In the genomic region with DNA sequence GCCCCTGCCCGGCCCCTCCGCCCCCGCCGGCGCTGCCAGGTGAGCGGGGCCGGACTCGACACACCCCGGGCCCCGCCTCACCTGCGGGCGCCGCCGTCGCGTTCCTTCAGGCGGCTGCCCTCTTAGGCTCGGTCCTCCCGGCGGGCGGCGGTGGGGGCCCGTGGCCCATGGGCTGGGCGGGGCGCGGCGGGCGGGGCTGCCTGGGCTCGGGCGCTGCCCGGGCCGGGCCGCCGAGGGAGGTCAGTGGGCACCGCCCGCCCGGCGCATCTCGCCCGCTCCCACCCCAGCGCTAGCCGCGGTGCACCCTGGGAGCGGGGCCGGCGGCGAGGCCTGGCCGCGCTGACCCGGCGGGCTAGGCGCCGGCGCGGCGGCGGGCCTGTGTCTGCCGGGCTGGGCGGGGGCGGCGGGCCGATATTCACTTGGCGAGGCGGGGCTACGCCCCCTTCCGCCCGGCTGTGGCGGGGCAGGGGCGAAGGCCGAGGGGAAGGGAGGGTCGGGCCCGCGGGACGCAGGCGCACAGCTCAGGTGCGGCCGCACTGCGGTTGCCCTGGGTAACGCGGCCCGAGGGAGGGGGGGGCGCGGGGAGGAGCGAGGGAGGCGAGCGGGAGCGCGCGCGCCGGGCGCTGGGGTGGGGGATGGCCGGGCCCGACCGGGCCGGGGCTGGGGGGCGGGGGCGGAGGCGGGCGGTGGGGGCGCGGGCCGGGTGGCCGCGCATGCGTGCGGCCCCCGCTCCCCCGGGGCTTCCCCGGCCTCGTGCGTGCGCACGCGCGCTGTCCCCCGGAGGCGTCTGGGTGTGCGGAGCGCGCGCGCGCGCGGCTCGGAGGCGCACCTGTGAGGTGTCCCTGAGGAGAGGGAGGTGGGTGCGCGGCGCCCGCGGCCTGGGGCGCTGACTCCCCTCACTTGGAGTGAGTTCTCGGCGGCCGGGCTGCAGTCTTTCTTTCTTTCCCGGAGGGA, we compare ENCODE assay signal across 8 cellular contexts. TPM values are rescaled to one million over a fixed set of nuclear protein-coding genes. Genes with fewer than 3 reads are reported as not detected.
DNase-seq lines count a peak whose midpoint lies in the region; ATAC-seq and TF ChIP-seq lines count a peak whose summit lies in the region.

A gene with protein sequence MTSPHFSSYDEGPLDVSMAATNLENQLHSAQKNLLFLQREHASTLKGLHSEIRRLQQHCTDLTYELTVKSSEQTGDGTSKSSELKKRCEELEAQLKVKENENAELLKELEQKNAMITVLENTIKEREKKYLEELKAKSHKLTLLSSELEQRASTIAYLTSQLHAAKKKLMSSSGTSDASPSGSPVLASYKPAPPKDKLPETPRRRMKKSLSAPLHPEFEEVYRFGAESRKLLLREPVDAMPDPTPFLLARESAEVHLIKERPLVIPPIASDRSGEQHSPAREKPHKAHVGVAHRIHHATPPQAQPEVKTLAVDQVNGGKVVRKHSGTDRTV (minus strand): TSS at position 384 of the 954 bp plus-strand sequence. CDS start 28,526 bp downstream, outside the sequence.
A gene (plus strand): TSS at position 768 of the 954 bp plus-strand sequence. CDS start 38,930 bp downstream, outside the sequence.

- ATAC-seq in GM19372 (IDR thresholded peaks at IDR 0.05; ENCODE audit: low read depth, unreplicated experiment): peak; percentile 80
- peak; percentile 79 for ATAC-seq in HG03521 (IDR thresholded peaks at IDR 0.05; ENCODE audit: unreplicated experiment)
- peak; percentile 88 for ATAC-seq in lung (ENCODE audit: insufficient read depth, low FRiP score)

- peaks cover 9 to 21% of the 10 kb centered on the region in 2 donors for H3K36me3 Mint-ChIP-seq in CD14-positive monocyte
- H3K36me3 Mint-ChIP-seq in activated CD4-positive, alpha-beta memory T cell treated with anti-CD3 and anti-CD28 coated beads, Interleukin-2, amount 10 ng/mL, durations not matched to agents 7 days and 5 days (ENCODE audit: low read depth): peaks cover 25% of the 10 kb centered on the region

- H3K27ac Mint-ChIP-seq in CD14-positive monocyte: peak within 1 kb of the TSS in 6 of 7 donors; percentile 51 to 73 (median 64)
- H3K27ac Mint-ChIP-seq in activated CD4-positive, alpha-beta memory T cell treated with anti-CD3 and anti-CD28 coated beads, Interleukin-2, amount 10 ng/mL, durations not matched to agents 7 days and 5 days: peak within 1 kb of the TSS; percentile 65

- peak within 1 kb of the TSS; percentile 83 to 95 for H3K4me3 Mint-ChIP-seq in CD14-positive monocyte
- H3K4me3 Mint-ChIP-seq in activated CD4-positive, alpha-beta memory T cell treated with anti-CD3 and anti-CD28 coated beads, Interleukin-2, amount 10 ng/mL, durations not matched to agents 7 days and 5 days: peak within 1 kb of the TSS; percentile 91

- peak within 1 kb of the TSS; percentile 74 for H3K4me3 ChIP-seq in lung

- H3K9me3 ChIP-seq in lung (ENCODE audit: control insufficient read depth in 2 of 2, insufficient read depth in 1 of 2, low read length in 1 of 2): no peaks in the 10 kb centered on the region

- H3K27me3 Mint-ChIP-seq in CD14-positive monocyte (ENCODE audit: low read depth in 3 of 3): peaks cover 11 to 19% (median 19%) of the 10 kb centered on the region in 3 donors
- no peaks in the 10 kb centered on the region for H3K27me3 Mint-ChIP-seq in activated CD4-positive, alpha-beta memory T cell treated with anti-CD3 and anti-CD28 coated beads, Interleukin-2, amount 10 ng/mL, durations not matched to agents 7 days and 5 days

- peaks cover 12% of the 10 kb centered on the region for H3K4me1 Mint-ChIP-seq in CD14-positive monocyte
- H3K4me1 Mint-ChIP-seq in activated CD4-positive, alpha-beta memory T cell treated with anti-CD3 and anti-CD28 coated beads, Interleukin-2, amount 10 ng/mL, durations not matched to agents 7 days and 5 days: peaks cover 38% of the 10 kb centered on the region

- CTCF ChIA-PET in activated CD4-positive, alpha-beta memory T cell treated with anti-CD3 and anti-CD28 coated beads, Interleukin-2, amount 10 ng/mL, durations not matched to agents 7 days and 5 days (lab: Charles Lee): no interaction called here

- peaks cover 0 to 7% (median 1%) of the 10 kb centered on the region in 7 donors for H3K9me3 Mint-ChIP-seq in CD14-positive monocyte
- H3K9me3 Mint-ChIP-seq in activated CD4-positive, alpha-beta memory T cell treated with anti-CD3 and anti-CD28 coated beads, Interleukin-2, amount 10 ng/mL, durations not matched to agents 7 days and 5 days: no peaks in the 10 kb centered on the region

- peaks cover 2 to 3% of the 10 kb centered on the region in 2 donors for H3K36me3 ChIP-seq in lung (ENCODE audit: control insufficient read depth in 2 of 2, insufficient read depth in 2 of 2, low read length in 2 of 2)

- peaks cover 0 to 2% of the 10 kb centered on the region in 2 donors for H3K4me1 ChIP-seq in lung (ENCODE audit: control insufficient read depth in 2 of 2, insufficient read depth in 2 of 2, low read length in 2 of 2)

- 0% methylated on average over 3 to 137 of the region's 138 CpGs for WGBS in lung, 2 donors

- DNase-seq in CD14-positive monocyte (ENCODE audit: low spot score) (peak; percentile 66), NCI-H748 (lab: John Stamatoyannopoulos, UW; ENCODE audit: unreplicated experiment) (peak; percentile 97), ecto neural progenitor cell (ENCODE audit: low spot score) (peak; percentile 100), lung (ENCODE audit: low spot score) (peak; percentile 92)
- peak; percentile 94 for DNase-seq in activated CD4-positive, alpha-beta memory T cell treated with anti-CD3 and anti-CD28 coated beads, Interleukin-2, amount 10 ng/mL, durations not matched to agents 7 days and 5 days
- DNase-seq in stimulated activated CD4-positive, alpha-beta T cell treated with anti-CD3 and anti-CD28 coated beads, TNF-alpha, amount 100 ng/mL, for 4 hours (ENCODE audit: low read depth in 3 of 3): peak; percentile 91 to 94 (median 94)

- H3K27ac ChIP-seq in lung (ENCODE audit: low read depth in 1 of 2, low read length in 1 of 2): peak within 1 kb of the TSS; percentile 83 to 97

- intact Hi-C loops in CD14-positive monocyte (cut with micrococcal nuclease): no loop called here

- POLR2A ChIA-PET in activated CD4-positive, alpha-beta memory T cell treated with anti-CD3 and anti-CD28 coated beads, Interleukin-2, amount 10 ng/mL, durations not matched to agents 7 days and 5 days (lab: Charles Lee): interaction anchor here (1.0 to 2.1 kb wide), 3 partner anchors 34 to 389 kb away, joined by 3 to 19 read pairs (median 4); a partner anchor contains a TSS

- no peak for TF ChIP-seq CTCF in CD14-positive monocyte (IDR thresholded peaks at IDR 0.05)
- TF ChIP-seq CTCF in lung (IDR thresholded peaks at IDR 0.05; ENCODE audit: control extremely low read depth, extremely low read depth): no peak

- H3K27me3 ChIP-seq in lung (ENCODE audit: control insufficient read depth, insufficient read depth): no peaks in the 10 kb centered on the region

RNA-seq across cellular contexts. Expression of the first gene that starts in this region (rescaled TPM):
- polyA plus RNA-seq in CD14-positive monocyte (1 to 10 TPM; 4.4 to 5.5 TPM), lung (10 to 100 TPM; 25.8 to 55.5 TPM)
- total RNA-seq in activated CD4-positive, alpha-beta memory T cell treated with anti-CD3 and anti-CD28 coated beads, Interleukin-2, amount 10 ng/mL, durations not matched to agents 7 days and 5 days: 10 to 100 TPM; 20.3 to 20.5 TPM
- total RNA-seq in lung: 10 to 100 TPM; 17.7 to 43.9 TPM

RNA-seq across cellular contexts. Expression of the second gene that starts in this region (rescaled TPM):
- polyA plus RNA-seq in CD14-positive monocyte (1 to 10 TPM; 1.5 to 2.7 TPM), lung (10 to 100 TPM; 31.7 to 34.3 TPM)
- total RNA-seq in activated CD4-positive, alpha-beta memory T cell treated with anti-CD3 and anti-CD28 coated beads, Interleukin-2, amount 10 ng/mL, durations not matched to agents 7 days and 5 days: 10 to 100 TPM; 42.5 to 43.4 TPM
- 100 to 1,000 TPM; 105 to 118 TPM for total RNA-seq in lung

Comparison
In these comparisons a context has a peak if more than half of its experiments do, and no peak if none do; other contexts are left out.
1. Peak in every context shown above with its lines: DNase-seq, ATAC-seq, H3K4me3 ChIP-seq and H3K27ac ChIP-seq.
2. RNA of the first gene that starts in this region (polyA plus RNA-seq): 25.8 to 55.5 TPM in lung; 4.4 to 5.5 TPM in CD14-positive monocyte; every median in the first group is over 4 times any median in the second.
3. RNA of the second gene that starts in this region (polyA plus RNA-seq): 31.7 to 34.3 TPM in lung; 1.5 to 2.7 TPM in CD14-positive monocyte; every median in the first group is over 4 times any median in the second.